In genomic region chr7:82694020-82694419, GRCh38 we compare ENCODE assay signal across 19 cellular contexts.
"Had no signal": no experiment of that assay in that cellular context is flagged by ENCODE, and none has a peak within 500 bp of the region (broad histone marks: within the 10 kb centered on the region; RNA-seq: fewer than 3 reads in every experiment).

No MANE protein-coding gene starts in this region.

- FAIRE-seq: endometrium had no signal

- H3K79me2 ChIP-seq: parathyroid adenoma had no signal

- H3K36me3 ChIP-seq: gastroesophageal sphincter, heart right ventricle, thoracic aorta, upper lobe of left lung had no signal

- DNase-seq: activated CD4-positive, alpha-beta T cell treated with anti-CD3 and anti-CD28 coated beads for 36 hours; activated CD4-positive, alpha-beta T cell treated with anti-CD3 and anti-CD28 coated beads, Interleukin-2, amount 50 U/mL, for 48 hours; activated naive CD8-positive, alpha-beta T cell treated with anti-CD3 and anti-CD28 coated beads for 36 hours; activated T-cell treated with anti-CD3 and anti-CD28 coated beads for 4 hours; amniotic stem cell; heart right ventricle; immature natural killer cell; naive thymus-derived CD8-positive, alpha-beta T cell; stimulated activated naive B cell treated with anti-CD40 and anti-IgM and Interleukin-4, amounts not matched to agents 10 μg/mL and 1 μg/mL and 100 μg/mL, for 72 hours; SW 1271; T-helper 2 cell; upper lobe of left lung had no signal

- H3K27ac ChIP-seq: coronary artery, gastroesophageal sphincter, heart right ventricle, parathyroid adenoma, thoracic aorta, upper lobe of left lung had no signal

- H3K4me3 Mint-ChIP-seq: activated CD4-positive, alpha-beta T cell treated with anti-CD3 and anti-CD28 coated beads for 36 hours; activated naive CD8-positive, alpha-beta T cell treated with anti-CD3 and anti-CD28 coated beads for 36 hours; brain; central memory CD8-positive, alpha-beta T cell; immature natural killer cell; naive thymus-derived CD8-positive, alpha-beta T cell; stimulated activated naive B cell treated with anti-CD40 and anti-IgM and Interleukin-4, amounts not matched to agents 10 μg/mL and 1 μg/mL and 100 μg/mL, for 72 hours had no signal

- H3K9ac ChIP-seq: parathyroid adenoma had no signal

- H3K27ac Mint-ChIP-seq: activated CD4-positive, alpha-beta T cell treated with anti-CD3 and anti-CD28 coated beads for 36 hours; activated naive CD8-positive, alpha-beta T cell treated with anti-CD3 and anti-CD28 coated beads for 36 hours; brain; immature natural killer cell; naive thymus-derived CD8-positive, alpha-beta T cell; stimulated activated naive B cell treated with anti-CD40 and anti-IgM and Interleukin-4, amounts not matched to agents 10 μg/mL and 1 μg/mL and 100 μg/mL, for 72 hours had no signal

- H3K36me3 Mint-ChIP-seq: activated naive CD8-positive, alpha-beta T cell treated with anti-CD3 and anti-CD28 coated beads for 36 hours; brain; immature natural killer cell; naive thymus-derived CD8-positive, alpha-beta T cell; stimulated activated naive B cell treated with anti-CD40 and anti-IgM and Interleukin-4, amounts not matched to agents 10 μg/mL and 1 μg/mL and 100 μg/mL, for 72 hours had no signal

- H3K4me3 ChIP-seq: coronary artery, gastroesophageal sphincter, heart right ventricle, thoracic aorta, upper lobe of left lung had no signal

- H3K4me1 Mint-ChIP-seq: activated CD4-positive, alpha-beta T cell treated with anti-CD3 and anti-CD28 coated beads for 36 hours; activated naive CD8-positive, alpha-beta T cell treated with anti-CD3 and anti-CD28 coated beads for 36 hours; brain; central memory CD8-positive, alpha-beta T cell; immature natural killer cell; naive thymus-derived CD8-positive, alpha-beta T cell; stimulated activated naive B cell treated with anti-CD40 and anti-IgM and Interleukin-4, amounts not matched to agents 10 μg/mL and 1 μg/mL and 100 μg/mL, for 72 hours had no signal

- H2AFZ ChIP-seq: parathyroid adenoma had no signal

- H3K27me3 ChIP-seq: gastroesophageal sphincter, heart right ventricle, upper lobe of left lung had no signal

- H3K27me3 Mint-ChIP-seq: activated CD4-positive, alpha-beta T cell treated with anti-CD3 and anti-CD28 coated beads for 36 hours; activated naive CD8-positive, alpha-beta T cell treated with anti-CD3 and anti-CD28 coated beads for 36 hours; brain; central memory CD8-positive, alpha-beta T cell; naive thymus-derived CD8-positive, alpha-beta T cell; stimulated activated naive B cell treated with anti-CD40 and anti-IgM and Interleukin-4, amounts not matched to agents 10 μg/mL and 1 μg/mL and 100 μg/mL, for 72 hours had no signal

- H3K9me3 Mint-ChIP-seq: activated naive CD8-positive, alpha-beta T cell treated with anti-CD3 and anti-CD28 coated beads for 36 hours; brain; stimulated activated naive B cell treated with anti-CD40 and anti-IgM and Interleukin-4, amounts not matched to agents 10 μg/mL and 1 μg/mL and 100 μg/mL, for 72 hours had no signal

- H3K4me1 ChIP-seq: gastroesophageal sphincter, heart right ventricle, parathyroid adenoma, upper lobe of left lung had no signal

- H3K9me3 ChIP-seq: gastroesophageal sphincter, heart right ventricle, thoracic aorta, upper lobe of left lung had no signal
